1 cellular context compared by ENCODE assay signal in the genomic region with DNA sequence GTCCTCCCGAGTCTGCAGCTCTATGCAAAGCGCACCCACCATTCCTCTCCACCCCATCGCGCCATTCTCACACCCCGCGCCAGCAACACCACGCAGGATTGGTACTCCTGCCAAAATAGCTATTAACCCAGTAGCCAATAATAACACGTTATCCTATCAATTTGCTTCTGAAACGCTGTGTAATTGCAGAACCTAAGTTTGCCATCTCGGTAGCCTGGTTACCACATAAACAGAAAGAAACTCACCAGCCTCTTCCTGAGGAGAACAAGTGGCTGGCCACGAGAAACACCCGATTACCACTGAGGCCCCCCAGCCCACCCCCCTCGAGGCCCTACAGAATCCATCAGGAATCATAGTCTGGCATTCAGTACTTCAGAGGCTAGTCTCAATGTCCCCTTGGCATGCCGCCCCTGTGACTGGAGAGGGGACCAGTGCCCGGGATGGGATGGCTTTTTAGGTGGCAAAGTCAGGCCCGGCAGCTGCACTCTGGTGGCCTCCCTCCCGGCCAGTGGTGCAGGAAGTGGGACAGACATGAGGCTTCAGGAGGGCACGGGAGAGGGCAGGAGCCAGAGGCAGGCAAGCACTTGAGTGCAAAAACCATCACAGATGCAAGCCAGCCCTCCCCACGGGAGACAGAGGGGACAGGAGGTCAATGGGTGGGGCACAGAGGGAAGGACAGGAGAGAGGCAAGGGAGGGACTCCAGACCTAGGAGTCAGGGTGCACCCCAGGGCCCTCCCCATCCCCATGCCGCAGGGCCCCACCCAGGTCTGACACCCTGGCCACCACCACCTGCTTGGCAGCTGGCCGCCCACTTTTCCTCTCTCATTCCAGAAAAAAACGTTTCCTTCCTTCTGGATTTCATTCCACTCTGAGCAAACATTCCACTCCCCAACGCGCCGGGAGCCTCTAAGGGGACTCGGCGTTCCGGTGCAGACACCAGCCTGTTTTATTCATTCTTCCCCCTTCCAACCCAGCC.
TF ChIP-seq lines count a peak whose summit lies in the region.

No MANE protein-coding gene starts in this region.

TF ChIP-seq in HepG2, 621 proteins besides CTCF, POLR2A, EP300 and RAD21 (continued from another document):
- TF ChIP-seq, protein P1, sequence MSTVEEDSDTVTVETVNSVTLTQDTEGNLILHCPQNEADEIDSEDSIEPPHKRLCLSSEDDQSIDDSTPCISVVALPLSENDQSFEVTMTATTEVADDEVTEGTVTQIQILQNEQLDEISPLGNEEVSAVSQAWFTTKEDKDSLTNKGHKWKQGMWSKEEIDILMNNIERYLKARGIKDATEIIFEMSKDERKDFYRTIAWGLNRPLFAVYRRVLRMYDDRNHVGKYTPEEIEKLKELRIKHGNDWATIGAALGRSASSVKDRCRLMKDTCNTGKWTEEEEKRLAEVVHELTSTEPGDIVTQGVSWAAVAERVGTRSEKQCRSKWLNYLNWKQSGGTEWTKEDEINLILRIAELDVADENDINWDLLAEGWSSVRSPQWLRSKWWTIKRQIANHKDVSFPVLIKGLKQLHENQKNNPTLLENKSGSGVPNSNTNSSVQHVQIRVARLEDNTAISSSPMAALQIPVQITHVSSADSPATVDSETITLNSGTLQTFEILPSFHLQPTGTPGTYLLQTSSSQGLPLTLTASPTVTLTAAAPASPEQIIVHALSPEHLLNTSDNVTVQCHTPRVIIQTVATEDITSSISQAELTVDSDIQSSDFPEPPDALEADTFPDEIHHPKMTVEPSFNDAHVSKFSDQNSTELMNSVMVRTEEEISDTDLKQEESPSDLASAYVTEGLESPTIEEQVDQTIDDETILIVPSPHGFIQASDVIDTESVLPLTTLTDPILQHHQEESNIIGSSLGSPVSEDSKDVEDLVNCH (CRISPR knock-in tag; IDR thresholded peaks at IDR 0.05) = no peak
